8 cellular contexts compared by ENCODE assay signal in genomic region chr5:51383494-51384081, GRCh38. TPM values are rescaled to one million over a fixed set of nuclear protein-coding genes. Genes with fewer than 3 reads are reported as not detected.
DNase-seq lines count a peak whose midpoint lies in the region; ATAC-seq and TF ChIP-seq lines count a peak whose summit lies in the region.

No MANE protein-coding gene starts in this region.

- H4K91ac ChIP-seq in IMR-90 (ENCODE audit: insufficient read depth, low read depth, low read length), result no peak overlapping the region

- dilution Hi-C loops in IMR-90 (cut with HindIII; ENCODE audit: low sequenced_read_pairs, unreplicated experiment), result no loop called here

- no peak overlapping the region for H4K8ac ChIP-seq in IMR-90 (ENCODE audit: low read depth in 2 of 2, low read length in 2 of 2)

- H3K9ac ChIP-seq in IMR-90 (ENCODE audit: low read depth, low read length), result no peak overlapping the region

- POLR2A ChIA-PET in IMR-90 (lab: Charles Lee; ENCODE audit: unreplicated experiment) (no interaction called here), OCI-LY7 (lab: Charles Lee) (no interaction called here)

- H3K4me1 ChIP-seq in IMR-90 (ENCODE audit: control insufficient read depth, insufficient read depth, low read length), result no peaks in the 10 kb centered on the region
- peaks cover 0 to 37% of the 10 kb centered on the region in 2 donors for H3K4me1 ChIP-seq in muscle layer of duodenum (ENCODE audit: control insufficient read depth in 1 of 2, insufficient read depth in 2 of 2, low read length in 2 of 2)
- H3K4me1 ChIP-seq in OCI-LY7 (ENCODE audit: insufficient read depth, low read length, poor library complexity, severe bottlenecking), result no peaks in the 10 kb centered on the region

- WGBS in IMR-90 (ENCODE audit: extremely low coverage in 2 of 2, insufficient read length in 1 of 2), 2 experiments, result 4% methylated on average over 9 of the region's 17 CpGs; no CpG with 5 or more reads in 1 of the 2 experiments

- no peak overlapping the region for H2AK9ac ChIP-seq in IMR-90 (replicated peaks; ENCODE audit: low read depth, low read length, poor library complexity)

- ATAC-seq in IMR-90 (ENCODE audit: low read depth) (peak; percentile 16; the same call in 1 of the 2 replicates), HG02840 (IDR thresholded peaks at IDR 0.05; ENCODE audit: low FRiP score, unreplicated experiment) (no peak), GM21619 (IDR thresholded peaks at IDR 0.05; ENCODE audit: unreplicated experiment) (no peak)

- H2BK5ac ChIP-seq in IMR-90 (ENCODE audit: low read depth, low read length, poor library complexity, severe bottlenecking), result no peak overlapping the region

- H2BK20ac ChIP-seq in IMR-90 (ENCODE audit: low read depth, low read length), result no peak overlapping the region

- H2AFZ ChIP-seq in IMR-90 (replicated peaks; ENCODE audit: low read length, poor library complexity), result peak overlapping the region; percentile 75
- H2AFZ ChIP-seq in OCI-LY7 (ENCODE audit: low read length), result no peak overlapping the region

- H3K79me1 ChIP-seq in IMR-90 (ENCODE audit: low read depth in 1 of 2, low read length in 2 of 2), result no peaks in the 10 kb centered on the region

- no peaks in the 10 kb centered on the region for H3K79me2 ChIP-seq in OCI-LY7 (ENCODE audit: insufficient read depth, low read depth, low read length)

- H3K27ac ChIP-seq in IMR-90 (ENCODE audit: insufficient read depth, low read length) (no peak overlapping the region), muscle layer of duodenum (ENCODE audit: low read length) (peak overlapping the region; percentile 17), OCI-LY7 (ENCODE audit: low read depth, low read length, poor library complexity, severe bottlenecking) (no peak overlapping the region)

- intact Hi-C loops in IMR-90 (cut with micrococcal nuclease), result no loop called here
- intact Hi-C loops in OCI-LY7 (cut with micrococcal nuclease; ENCODE audit: unreplicated experiment), result no loop called here

- H2BK15ac ChIP-seq in IMR-90 (ENCODE audit: low read depth, low read length), result no peak overlapping the region

- no peak overlapping the region for H2BK120ac ChIP-seq in IMR-90 (ENCODE audit: low read depth, low read length)

- no peak overlapping the region for H3K4ac ChIP-seq in IMR-90 (ENCODE audit: low read depth, low read length)

- DNase-seq in AG09309 (ENCODE audit: low read depth), result no peak
- DNase-seq in IMR-90, result no peak
- DNase-seq in cardiac fibroblast (ENCODE audit: low read depth in 2 of 2), result no peak
- DNase-seq in AG20443 (ENCODE audit: low spot score), result no peak
- no peak for DNase-seq in OCI-LY7 (ENCODE audit: low spot score)

- H3K9me3 ChIP-seq in IMR-90 (ENCODE audit: control insufficient read depth, insufficient read depth, low read length), result no peaks in the 10 kb centered on the region
- H3K9me3 ChIP-seq in muscle layer of duodenum (ENCODE audit: control insufficient read depth in 1 of 2, low read length in 2 of 2), result no peaks in the 10 kb centered on the region
- no peaks in the 10 kb centered on the region for H3K9me3 ChIP-seq in OCI-LY7 (ENCODE audit: low read length)

- H4K5ac ChIP-seq in IMR-90 (ENCODE audit: low read depth, low read length), result no peak overlapping the region

- CTCF ChIA-PET in IMR-90 (lab: Yijun Ruan, JAX), result no interaction called here
- CTCF ChIA-PET in OCI-LY7 (lab: Charles Lee; ENCODE audit: unreplicated experiment), result no interaction called here

- no peaks in the 10 kb centered on the region for H3K9me2 ChIP-seq in OCI-LY7 (ENCODE audit: insufficient read depth, low read length)

- H3K18ac ChIP-seq in IMR-90 (ENCODE audit: low read depth, low read length), result no peak overlapping the region

- TF ChIP-seq CTCF in AG09309 (IDR thresholded peaks at IDR 0.05; ENCODE audit: control insufficient read depth, insufficient read depth, low read depth, low read length, missing control alignments), result no peak
- TF ChIP-seq CTCF in IMR-90 (conservative IDR thresholded peaks at IDR 0.05; ENCODE audit: low read depth, low read length), result no peak
- TF ChIP-seq CTCF in cardiac fibroblast (IDR thresholded peaks at IDR 0.05; ENCODE audit: low read depth, low read length), result no peak
- TF ChIP-seq CTCF in OCI-LY7 (conservative IDR thresholded peaks at IDR 0.05; ENCODE audit: low read length), result no peak

- no peak overlapping the region for H3K56ac ChIP-seq in IMR-90 (ENCODE audit: extremely low read depth, insufficient read depth, low read length)

- H3K4me3 ChIP-seq in AG09309 (ENCODE audit: control insufficient read depth, low read depth, low read length), result peak overlapping the region; percentile 39
- H3K4me3 ChIP-seq in IMR-90 (ENCODE audit: insufficient read depth, low read depth, low read length), result peak overlapping the region; percentile 32; the same call in 1 of the 2 replicates
- H3K4me3 ChIP-seq in cardiac fibroblast (replicated peaks in 1 of 2; ENCODE audit: low read depth in 2 of 2, low read length in 2 of 2), result peak overlapping the region; percentile 18 to 37
- peak overlapping the region; percentile 55 to 72 for H3K4me3 ChIP-seq in muscle layer of duodenum (ENCODE audit: low read depth in 1 of 2, low read length in 2 of 2)
- H3K4me3 ChIP-seq in OCI-LY7 (ENCODE audit: low read depth, low read length, poor library complexity, severe bottlenecking), result no peak overlapping the region

- no peak for TF ChIP-seq RAD21 in IMR-90 (IDR thresholded peaks at IDR 0.05; ENCODE audit: low read length)

- H3K23ac ChIP-seq in IMR-90 (ENCODE audit: low read depth, low read length), result no peak overlapping the region; the same call in 1 of the 2 replicates

- no peak overlapping the region for H3K14ac ChIP-seq in IMR-90 (replicated peaks; ENCODE audit: low read depth, low read length)

- BruUV-seq in IMR-90 (replicated peaks; lab: Mats Ljungman, UMichigan) (no TSS peak), OCI-LY7 (replicated peaks; lab: Mats Ljungman, UMichigan) (no TSS peak)

- peaks cover 53% of the 10 kb centered on the region for H3K27me3 ChIP-seq in IMR-90 (ENCODE audit: control insufficient read depth, insufficient read depth, low read length)
- H3K27me3 ChIP-seq in muscle layer of duodenum (ENCODE audit: low read depth, low read length), result peaks cover 71% of the 10 kb centered on the region

- peak overlapping the region; percentile 48 for H3K4me2 ChIP-seq in IMR-90 (ENCODE audit: low read depth, low read length)
- H3K4me2 ChIP-seq in OCI-LY7 (ENCODE audit: low read length), result no peak overlapping the region

- in situ Hi-C loops in IMR-90 (cut with MboI; ENCODE audit: low sequenced_read_pairs), result loop anchor here (25.0 kb wide), 1 partner anchor 1279 kb away; no protein-coding TSS in a partner anchor

- no peak for TF ChIP-seq POLR2A in IMR-90 (IDR thresholded peaks at IDR 0.05; ENCODE audit: low read depth, low read length)

- no peaks in the 10 kb centered on the region for H4K20me1 ChIP-seq in IMR-90 (ENCODE audit: insufficient read depth, low read length)
- H4K20me1 ChIP-seq in OCI-LY7 (ENCODE audit: insufficient read depth, low read length), result no peaks in the 10 kb centered on the region

- no peak overlapping the region for H2AK5ac ChIP-seq in IMR-90 (ENCODE audit: low read depth, low read length)

- H3K36me3 ChIP-seq in IMR-90 (ENCODE audit: control insufficient read depth, insufficient read depth, low read length) (no peaks in the 10 kb centered on the region), muscle layer of duodenum (ENCODE audit: control insufficient read depth in 1 of 2, insufficient read depth in 2 of 2, low read length in 2 of 2) (no peaks in the 10 kb centered on the region), OCI-LY7 (ENCODE audit: insufficient read depth, low read length) (no peaks in the 10 kb centered on the region)

- no peaks in the 10 kb centered on the region for H3K9me1 ChIP-seq in IMR-90 (ENCODE audit: insufficient read depth, low read length)

TF ChIP-seq in IMR-90, 13 proteins besides CTCF, POLR2A, EP300 and RAD21:
- no peak for TF ChIP-seq BHLHE40 (IDR thresholded peaks at IDR 0.05; ENCODE audit: low read depth, low read length)
- TF ChIP-seq CEBPB (IDR thresholded peaks at IDR 0.05; ENCODE audit: low read depth, low read length), result no peak
- TF ChIP-seq MXI1 (IDR thresholded peaks at IDR 0.05; ENCODE audit: borderline replicate concordance, low read depth, low read length), result no peak
- no peak for TF ChIP-seq MAZ (IDR thresholded peaks at IDR 0.05; ENCODE audit: borderline replicate concordance, low read depth, low read length)
- TF ChIP-seq FOS (IDR thresholded peaks at IDR 0.05; ENCODE audit: low read depth, low read length), result no peak
- TF ChIP-seq MAFK (IDR thresholded peaks at IDR 0.05; ENCODE audit: low read depth, low read length), result no peak
- no peak for TF ChIP-seq CHD1 (IDR thresholded peaks at IDR 0.05; ENCODE audit: low read depth, low read length)
- TF ChIP-seq NFE2L2 (IDR thresholded peaks at IDR 0.05; ENCODE audit: low read depth, low read length), result no peak
- no peak for TF ChIP-seq USF2 (IDR thresholded peaks at IDR 0.05; ENCODE audit: low read depth, low read length)
- TF ChIP-seq RCOR1 (IDR thresholded peaks at IDR 0.05; ENCODE audit: insufficient replicate concordance, low read length), result no peak
- no peak for TF ChIP-seq SMC3 (IDR thresholded peaks at IDR 0.05; ENCODE audit: low read depth, low read length)
- TF ChIP-seq RFX5 (IDR thresholded peaks at IDR 0.05; ENCODE audit: low read depth, low read length), result no peak
- no peak for TF ChIP-seq ELK1 (IDR thresholded peaks at IDR 0.05; ENCODE audit: borderline replicate concordance, low read depth, low read length)

RNA-seq across cellular contexts. Expression of gene ISL1, which starts 0.3 kb away (rescaled TPM):
- total RNA-seq in IMR-90 (2012; rRNA removed), result under 0.01 TPM in 1 of 2 replicates, not detected in the other
- polyA plus RNA-seq in IMR-90 (2012; rRNA removed), result not detected in 2 replicates
- polyA plus RNA-seq in IMR-90 (2012; cell fraction: cytosol; rRNA removed), result not detected in 2 replicates
- polyA plus RNA-seq in IMR-90 (2012; cell fraction: nucleus; rRNA removed; ENCODE audit: low replicate concordance), result not detected in 2 replicates
- total RNA-seq in OCI-LY7 (2014; rRNA removed; shearing (Covaris generic)), result not detected in 2 replicates
- not detected in 2 replicates for total RNA-seq in OCI-LY7 (2022)
